In the genomic region with DNA sequence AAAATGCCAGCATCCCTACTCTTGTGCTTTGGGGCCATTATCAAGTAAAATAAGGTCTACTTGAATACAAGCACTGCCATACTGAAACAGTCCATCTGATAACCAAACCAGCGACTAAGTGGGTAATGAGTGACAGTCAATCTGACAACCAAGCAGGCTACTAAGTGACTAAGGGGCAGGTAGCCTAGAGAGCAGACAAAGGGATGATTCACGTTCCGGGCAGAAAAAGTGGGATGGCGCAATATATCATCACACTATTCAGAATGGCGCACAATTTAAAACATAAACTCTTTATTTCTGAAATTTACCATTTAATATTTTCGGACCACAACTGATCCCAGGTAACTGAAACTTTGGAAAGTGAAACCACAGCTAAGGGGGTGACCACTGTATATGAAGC, we compare ENCODE assay signal across 2 cellular contexts.
TF ChIP-seq lines count a peak whose summit lies in the region.

No MANE protein-coding gene starts in this region.

TF ChIP-seq in A549, 52 proteins besides CTCF, POLR2A, EP300 and RAD21:
- TF ChIP-seq, protein P1, sequence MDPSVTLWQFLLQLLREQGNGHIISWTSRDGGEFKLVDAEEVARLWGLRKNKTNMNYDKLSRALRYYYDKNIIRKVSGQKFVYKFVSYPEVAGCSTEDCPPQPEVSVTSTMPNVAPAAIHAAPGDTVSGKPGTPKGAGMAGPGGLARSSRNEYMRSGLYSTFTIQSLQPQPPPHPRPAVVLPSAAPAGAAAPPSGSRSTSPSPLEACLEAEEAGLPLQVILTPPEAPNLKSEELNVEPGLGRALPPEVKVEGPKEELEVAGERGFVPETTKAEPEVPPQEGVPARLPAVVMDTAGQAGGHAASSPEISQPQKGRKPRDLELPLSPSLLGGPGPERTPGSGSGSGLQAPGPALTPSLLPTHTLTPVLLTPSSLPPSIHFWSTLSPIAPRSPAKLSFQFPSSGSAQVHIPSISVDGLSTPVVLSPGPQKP (IDR thresholded peaks at IDR 0.05; ENCODE audit: low read depth, low read length), result no peak
- TF ChIP-seq CBX2 (IDR thresholded peaks at IDR 0.05; ENCODE audit: borderline replicate concordance, low read depth), result no peak
- TF ChIP-seq CEBPB (IDR thresholded peaks at IDR 0.05), result peak; percentile 63 to 83; a peak in 3 of 4 replicates
- TF ChIP-seq FOSL2 (IDR thresholded peaks at IDR 0.05), result no peak
- peak; percentile 49 for TF ChIP-seq FOSL2 (CRISPR knock-in tag; IDR thresholded peaks at IDR 0.05)

TF ChIP-seq in IMR-90, 13 proteins besides CTCF, POLR2A, EP300 and RAD21:
- TF ChIP-seq CEBPB (IDR thresholded peaks at IDR 0.05; ENCODE audit: low read depth, low read length) (peak; percentile 74), BHLHE40 (IDR thresholded peaks at IDR 0.05; ENCODE audit: low read depth, low read length) (no peak), SMC3 (IDR thresholded peaks at IDR 0.05; ENCODE audit: low read depth, low read length) (no peak)
TF ChIP-seq in IMR-90: peak in this region for 1.
